In genomic region chr14:102078840-102079699, GRCh38 we compare ENCODE assay signal across 13 cellular contexts. TPM values are rescaled to one million over a fixed set of nuclear protein-coding genes. Genes with fewer than 3 reads are reported as not detected.
DNase-seq lines count a peak whose midpoint lies in the region; ATAC-seq and TF ChIP-seq lines count a peak whose summit lies in the region.
"Had no signal": no experiment of that assay in that cellular context is flagged by ENCODE, and none has a peak within 500 bp of the region (broad histone marks: within the 10 kb centered on the region; RNA-seq: fewer than 3 reads in every experiment).

No MANE protein-coding gene starts in this region.

- no peak overlapping the region for H2BK120ac ChIP-seq in IMR-90 (ENCODE audit: low read depth, low read length)

- no peak overlapping the region for H3K14ac ChIP-seq in IMR-90 (replicated peaks; ENCODE audit: low read depth, low read length)

- TF ChIP-seq POLR2A in IMR-90 (IDR thresholded peaks at IDR 0.05; ENCODE audit: low read depth, low read length), result no peak

- peaks cover 62% of the 10 kb centered on the region for H3K36me3 Mint-ChIP-seq in T-helper 1 cell treated with Interleukin-12 subunit alpha and Interleukin-12 subunit beta and Interleukin-4 antibody, amounts not matched to agents 30 μg/mL and 1 μg/mL, for 36 hours (ENCODE audit: low read depth)
- peaks cover 62% of the 10 kb centered on the region for H3K36me3 Mint-ChIP-seq in activated naive CD8-positive, alpha-beta T cell treated with anti-CD3 and anti-CD28 coated beads, Interleukin-2, amount 50 U/mL, for 24 hours (ENCODE audit: low read depth)
- H3K36me3 Mint-ChIP-seq in natural killer cell, result peaks cover 19% of the 10 kb centered on the region

- TF ChIP-seq CTCF in IMR-90 (conservative IDR thresholded peaks at IDR 0.05; ENCODE audit: low read depth, low read length) (no peak), natural killer cell (IDR thresholded peaks at IDR 0.05) (no peak), MM.1S (IDR thresholded peaks at IDR 0.05; ENCODE audit: low read length) (no peak)

- H3K56ac ChIP-seq in IMR-90 (ENCODE audit: extremely low read depth, insufficient read depth, low read length), result no peak overlapping the region

- no peak overlapping the region for H2BK5ac ChIP-seq in IMR-90 (ENCODE audit: low read depth, low read length, poor library complexity, severe bottlenecking)

- H3K9ac ChIP-seq in IMR-90 (ENCODE audit: low read depth, low read length), result no peak overlapping the region
- H3K9ac ChIP-seq in MM.1S (ENCODE audit: low read length), result no peak overlapping the region

- DNase-seq in T-helper 1 cell, result no peak
- DNase-seq in IMR-90, result no peak
- DNase-seq in activated naive CD8-positive, alpha-beta T cell treated with anti-CD3 and anti-CD28 coated beads, Interleukin-2, amount 50 U/mL, for 24 hours, result no peak
- no peak for DNase-seq in natural killer cell
- no peak for DNase-seq in MM.1S
- DNase-seq: COR-L47, mesendoderm, NCI-H1436 treated with DMSO at 0.1 percent for 48 hours, NCI-H524 had no signal

- no peak overlapping the region for H3K4me3 ChIP-seq in IMR-90 (ENCODE audit: insufficient read depth, low read depth, low read length)
- H3K4me3 ChIP-seq in MM.1S (ENCODE audit: low read length), result no peak overlapping the region

- intact Hi-C loops in IMR-90 (cut with micrococcal nuclease), result no loop called here
- intact Hi-C loops in natural killer cell (cut with micrococcal nuclease), result no loop called here

- no peak overlapping the region for H4K8ac ChIP-seq in IMR-90 (ENCODE audit: low read depth in 2 of 2, low read length in 2 of 2)

- no peak overlapping the region for H2BK15ac ChIP-seq in IMR-90 (ENCODE audit: low read depth, low read length)

- in situ Hi-C loops in IMR-90 (cut with MboI; ENCODE audit: low sequenced_read_pairs), result loop anchor here (25.0 kb wide), 1 partner anchor 233 kb away; the partner anchor contains the start of genes MOK and ZNF839

- no peak overlapping the region for H4K91ac ChIP-seq in IMR-90 (ENCODE audit: insufficient read depth, low read depth, low read length)

- H3K18ac ChIP-seq in IMR-90 (ENCODE audit: low read depth, low read length), result no peak overlapping the region

- H3K27ac Mint-ChIP-seq in T-helper 1 cell treated with Interleukin-12 subunit alpha and Interleukin-12 subunit beta and Interleukin-4 antibody, amounts not matched to agents 30 μg/mL and 1 μg/mL, for 36 hours, result peak overlapping the region; percentile 65
- H3K27ac Mint-ChIP-seq in activated naive CD8-positive, alpha-beta T cell treated with anti-CD3 and anti-CD28 coated beads, Interleukin-2, amount 50 U/mL, for 24 hours, result peak overlapping the region; percentile 65
- peak overlapping the region; percentile 15 to 95 for H3K27ac Mint-ChIP-seq in natural killer cell

- H3K9me2 ChIP-seq in MM.1S (replicated peaks; ENCODE audit: insufficient read depth, low read length), result no peaks in the 10 kb centered on the region

- peaks cover 39% of the 10 kb centered on the region for H4K20me1 ChIP-seq in IMR-90 (ENCODE audit: insufficient read depth, low read length)
- H4K20me1 ChIP-seq in MM.1S (ENCODE audit: insufficient read depth, low read length), result no peaks in the 10 kb centered on the region

- H3K4me1 Mint-ChIP-seq in T-helper 1 cell treated with Interleukin-12 subunit alpha and Interleukin-12 subunit beta and Interleukin-4 antibody, amounts not matched to agents 30 μg/mL and 1 μg/mL, for 36 hours (ENCODE audit: low read depth), result peaks cover 29% of the 10 kb centered on the region
- peaks cover 34% of the 10 kb centered on the region for H3K4me1 Mint-ChIP-seq in activated naive CD8-positive, alpha-beta T cell treated with anti-CD3 and anti-CD28 coated beads, Interleukin-2, amount 50 U/mL, for 24 hours
- peaks cover 21 to 31% of the 10 kb centered on the region in 2 donors for H3K4me1 Mint-ChIP-seq in natural killer cell

- H3K79me2 ChIP-seq in MM.1S (ENCODE audit: low read length), result peaks cover 7% of the 10 kb centered on the region

- no TSS peak for BruUV-seq in IMR-90 (replicated peaks; lab: Mats Ljungman, UMichigan)

- H3K79me1 ChIP-seq in IMR-90 (ENCODE audit: low read depth in 1 of 2, low read length in 2 of 2), result peaks cover 20 to 30% of the 10 kb centered on the region in 2 experiments

- H3K27me3 Mint-ChIP-seq in T-helper 1 cell treated with Interleukin-12 subunit alpha and Interleukin-12 subunit beta and Interleukin-4 antibody, amounts not matched to agents 30 μg/mL and 1 μg/mL, for 36 hours (ENCODE audit: low read depth), result no peaks in the 10 kb centered on the region
- no peaks in the 10 kb centered on the region for H3K27me3 Mint-ChIP-seq in activated naive CD8-positive, alpha-beta T cell treated with anti-CD3 and anti-CD28 coated beads, Interleukin-2, amount 50 U/mL, for 24 hours
- H3K27me3 Mint-ChIP-seq in natural killer cell (ENCODE audit: low read depth in 2 of 2), result no peaks in the 10 kb centered on the region

- H3K9me3 ChIP-seq in IMR-90 (ENCODE audit: control insufficient read depth, insufficient read depth, low read length) (no peaks in the 10 kb centered on the region), MM.1S (replicated peaks; ENCODE audit: insufficient read depth, low read length) (no peaks in the 10 kb centered on the region)

- no peak overlapping the region for H2AFZ ChIP-seq in IMR-90 (replicated peaks; ENCODE audit: low read length, poor library complexity)
- H2AFZ ChIP-seq in MM.1S (ENCODE audit: low read length), result no peak overlapping the region

- no peak overlapping the region for H2BK20ac ChIP-seq in IMR-90 (ENCODE audit: low read depth, low read length)

- no peaks in the 10 kb centered on the region for H3K9me1 ChIP-seq in IMR-90 (ENCODE audit: insufficient read depth, low read length)

- no peak overlapping the region for H3K4me3 Mint-ChIP-seq in T-helper 1 cell treated with Interleukin-12 subunit alpha and Interleukin-12 subunit beta and Interleukin-4 antibody, amounts not matched to agents 30 μg/mL and 1 μg/mL, for 36 hours
- no peak overlapping the region for H3K4me3 Mint-ChIP-seq in activated naive CD8-positive, alpha-beta T cell treated with anti-CD3 and anti-CD28 coated beads, Interleukin-2, amount 50 U/mL, for 24 hours
- peak overlapping the region; percentile 6 for H3K4me3 Mint-ChIP-seq in natural killer cell

- no peaks in the 10 kb centered on the region; the same call in 1 of the 2 replicates for H3K4me1 ChIP-seq in IMR-90 (ENCODE audit: control insufficient read depth, insufficient read depth, low read length)
- no peaks in the 10 kb centered on the region for H3K4me1 ChIP-seq in MM.1S (ENCODE audit: low read length)

- H3K27me3 ChIP-seq in IMR-90 (ENCODE audit: control insufficient read depth, insufficient read depth, low read length), result no peaks in the 10 kb centered on the region
- H3K27me3 ChIP-seq in MM.1S (replicated peaks; ENCODE audit: insufficient read depth, low read length), result no peaks in the 10 kb centered on the region

- peak overlapping the region; percentile 33 for H2AK9ac ChIP-seq in IMR-90 (replicated peaks; ENCODE audit: low read depth, low read length, poor library complexity)

- H3K36me3 ChIP-seq in IMR-90 (ENCODE audit: control insufficient read depth, insufficient read depth, low read length), result peaks cover 51% of the 10 kb centered on the region
- peaks cover 4% of the 10 kb centered on the region; the same call in 1 of the 2 replicates for H3K36me3 ChIP-seq in MM.1S (replicated peaks; ENCODE audit: insufficient read depth, low read length)

- TF ChIP-seq RAD21 in IMR-90 (IDR thresholded peaks at IDR 0.05; ENCODE audit: low read length), result no peak

- no peak for ATAC-seq in IMR-90 (ENCODE audit: low read depth)
- no peak for ATAC-seq in activated naive CD8-positive, alpha-beta T cell treated with anti-CD3 and anti-CD28 coated beads, Interleukin-2, amount 50 U/mL, for 24 hours
- peak in 1 of 3 donors; percentile 8 for ATAC-seq in natural killer cell
- no peak for ATAC-seq in GM19324 (IDR thresholded peaks at IDR 0.05; ENCODE audit: low FRiP score, unreplicated experiment)
- no peak for ATAC-seq in esophagus mucosa
- ATAC-seq: Right ventricle myocardium inferior had no signal

- H3K9me3 Mint-ChIP-seq in T-helper 1 cell treated with Interleukin-12 subunit alpha and Interleukin-12 subunit beta and Interleukin-4 antibody, amounts not matched to agents 30 μg/mL and 1 μg/mL, for 36 hours, result no peaks in the 10 kb centered on the region
- no peaks in the 10 kb centered on the region for H3K9me3 Mint-ChIP-seq in activated naive CD8-positive, alpha-beta T cell treated with anti-CD3 and anti-CD28 coated beads, Interleukin-2, amount 50 U/mL, for 24 hours
- no peaks in the 10 kb centered on the region for H3K9me3 Mint-ChIP-seq in natural killer cell

- WGBS in IMR-90 (ENCODE audit: extremely low coverage in 2 of 2, insufficient read length in 1 of 2), 2 experiments, result 97% methylated on average over 5 of the region's 10 CpGs; no CpG with 5 or more reads in 1 of the 2 experiments

- H2AK5ac ChIP-seq in IMR-90 (ENCODE audit: low read depth, low read length), result no peak overlapping the region

- CTCF ChIA-PET in IMR-90 (lab: Yijun Ruan, JAX), result interaction anchor here (0.5 kb wide), 1 partner anchor 329 kb away, joined by 4 read pairs; no protein-coding TSS in a partner anchor

- dilution Hi-C loops in IMR-90 (cut with HindIII; ENCODE audit: low sequenced_read_pairs, unreplicated experiment), result no loop called here

- H4K5ac ChIP-seq in IMR-90 (ENCODE audit: low read depth, low read length), result no peak overlapping the region

- no peak overlapping the region for H3K4ac ChIP-seq in IMR-90 (ENCODE audit: low read depth, low read length)

- H3K23ac ChIP-seq in IMR-90 (ENCODE audit: low read depth, low read length), result no peak overlapping the region

- POLR2A ChIA-PET in IMR-90 (lab: Charles Lee; ENCODE audit: unreplicated experiment), result interaction anchor here (0.7 kb wide), 1 partner anchor 21 kb away, joined by 4 read pairs; no protein-coding TSS in a partner anchor

- H3K27ac ChIP-seq in IMR-90 (ENCODE audit: insufficient read depth, low read length) (no peak overlapping the region), MM.1S (ENCODE audit: low read length) (no peak overlapping the region)

- H3K4me2 ChIP-seq in IMR-90 (ENCODE audit: low read depth, low read length) (no peak overlapping the region), MM.1S (ENCODE audit: low read depth, low read length) (no peak overlapping the region)

- H3F3A ChIP-seq in MM.1S (ENCODE audit: insufficient read depth, low read length), result peaks cover 10% of the 10 kb centered on the region; the same call in 1 of the 2 replicates

TF ChIP-seq in IMR-90, 13 proteins besides CTCF, POLR2A, EP300 and RAD21 (continues in another document):
- TF ChIP-seq BHLHE40 (IDR thresholded peaks at IDR 0.05; ENCODE audit: low read depth, low read length) (no peak), CHD1 (IDR thresholded peaks at IDR 0.05; ENCODE audit: low read depth, low read length) (no peak)

RNA-seq across cellular contexts. Expression of gene HSP90AA1, which starts 7.8 kb away (rescaled TPM):
- total RNA-seq in IMR-90 (2012; rRNA removed) (578 and 1,483 TPM in 2 replicates), natural killer cell (100 to 1,000 TPM; 470 to 665 (median 663) TPM), esophagus mucosa (192 TPM)
- polyA plus RNA-seq in IMR-90 (2012; rRNA removed), result 485 and 535 TPM in 2 replicates
- 72.4 and 152 TPM in 2 replicates for polyA plus RNA-seq in IMR-90 (2012; cell fraction: cytosol; rRNA removed)
- polyA plus RNA-seq in IMR-90 (2012; cell fraction: nucleus; rRNA removed; ENCODE audit: low replicate concordance), result 46.8 and 204 TPM in 2 replicates
